20 cellular contexts compared by ENCODE assay signal in the genomic region with DNA sequence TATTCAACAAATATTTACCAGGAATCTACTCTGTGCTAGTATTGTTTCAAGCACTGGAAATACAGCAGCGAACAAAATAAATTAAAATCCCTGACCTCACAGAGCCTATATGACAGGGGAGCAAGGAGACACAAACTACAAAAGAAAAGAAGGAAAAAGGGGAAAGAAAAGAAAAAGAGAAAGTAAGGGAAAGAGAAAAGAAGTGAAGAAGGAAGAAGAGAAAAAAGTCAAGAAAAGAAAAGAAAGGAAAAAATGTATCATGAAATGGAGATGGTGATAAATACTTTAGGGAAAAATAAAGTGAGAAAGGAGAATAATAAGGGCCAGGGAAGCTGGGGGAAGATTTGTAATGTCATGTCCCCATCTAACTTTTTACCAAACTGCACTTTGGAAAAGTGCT. TPM values are rescaled to one million over a fixed set of nuclear protein-coding genes. Genes with fewer than 3 reads are reported as not detected.
DNase-seq lines count a peak whose midpoint lies in the region; ATAC-seq and TF ChIP-seq lines count a peak whose summit lies in the region.
"Had no signal": no experiment of that assay in that cellular context is flagged by ENCODE, and none has a peak within 500 bp of the region (broad histone marks: within the 10 kb centered on the region; RNA-seq: fewer than 3 reads in every experiment).

No MANE protein-coding gene starts in this region.

- no peak overlapping the region for H3K9ac ChIP-seq in SK-N-SH

- peaks cover 11% of the 10 kb centered on the region for H3K4me1 Mint-ChIP-seq in brain
- H3K4me1 Mint-ChIP-seq: GM23338, H9 had no signal

- peak overlapping the region; percentile 60; the same call in 1 of the 2 replicates for H3K4me2 ChIP-seq in SK-N-SH
- no peak overlapping the region for H3K4me2 ChIP-seq in osteoblast (ENCODE audit: insufficient read depth, low read length)
- H3K4me2 ChIP-seq: GM23338 had no signal

- no peaks in the 10 kb centered on the region for H3K9me3 ChIP-seq in SK-N-SH
- H3K9me3 ChIP-seq in osteoblast (ENCODE audit: low read depth, low read length), result no peaks in the 10 kb centered on the region

- H3K9me2 ChIP-seq in SK-N-SH, result no peaks in the 10 kb centered on the region

- H3K27me3 ChIP-seq in SK-N-SH (ENCODE audit: insufficient read depth), result no peaks in the 10 kb centered on the region
- H3K27me3 ChIP-seq in osteoblast (ENCODE audit: insufficient read depth, low read length), result no peaks in the 10 kb centered on the region
- H3K27me3 ChIP-seq: MG63 had no signal

- DNase-seq in SK-N-SH, result no peak
- DNase-seq in osteoblast (ENCODE audit: insufficient read length, low spot score, missing footprints), result no peak
- no peak for DNase-seq in HCEC 1CT
- DNase-seq in DMS 273 (lab: John Stamatoyannopoulos, UW; ENCODE audit: unreplicated experiment), result no peak
- DNase-seq: ACHN; H9; KG1; MG63; NCI-H2029 treated with DMSO at 0.1 percent for 48 hours; NCI-H446 treated with DMSO at 0.1 percent for 48 hours; NCI-H526; NCI-H82; NK-92 treated with Interleukin-12 subunit alpha and Interleukin-12 subunit beta, amount 100 ng/mL, for 24 hours; PC-3 had no signal

- WGBS in SK-N-SH (ENCODE audit: low lambda C conversion rate), result 97% methylated on average over 1 of the region's 1 CpG

- TF ChIP-seq EP300 in SK-N-SH (IDR thresholded peaks at IDR 0.05; ENCODE audit: borderline replicate concordance in 1 of 2, low read depth in 1 of 2, low read length in 1 of 2), result no peak

- peak overlapping the region in 1 of 2 experiments; percentile 86; a peak in 2 of 4 replicates for H3K27ac ChIP-seq in SK-N-SH (ENCODE audit: low read depth in 2 of 2, low read length in 1 of 2)
- peak overlapping the region; percentile 70 for H3K27ac ChIP-seq in osteoblast (ENCODE audit: low read depth, low read length)
- H3K27ac ChIP-seq: 22Rv1 had no signal

- H3K9me3 Mint-ChIP-seq in brain, result peaks cover 0 to 6% (median 6%) of the 10 kb centered on the region in 5 experiments
- H3K9me3 Mint-ChIP-seq: GM23338 had no signal

- H3K27me3 Mint-ChIP-seq in brain, result no peaks in the 10 kb centered on the region

- no peak overlapping the region for H2AFZ ChIP-seq in SK-N-SH (ENCODE audit: low read depth)
- H2AFZ ChIP-seq in osteoblast (ENCODE audit: low read length), result no peak overlapping the region
- H2AFZ ChIP-seq: GM23338 had no signal

- POLR2A ChIA-PET in SK-N-SH (lab: Yijun Ruan, JAX), result no interaction called here

- H4K20me1 ChIP-seq in SK-N-SH (ENCODE audit: insufficient read depth) (no peaks in the 10 kb centered on the region), osteoblast (ENCODE audit: insufficient read depth, low read length) (no peaks in the 10 kb centered on the region)

- CTCF ChIA-PET in SK-N-SH (lab: Yijun Ruan, JAX), result no interaction called here

- peaks cover 60% of the 10 kb centered on the region for H3K36me3 Mint-ChIP-seq in brain

- peak overlapping the region in 3 of 5 experiments; percentile 13 to 87 (median 22) for H3K27ac Mint-ChIP-seq in brain
- H3K27ac Mint-ChIP-seq: GM23338 had no signal

- H3F3A ChIP-seq in SK-N-SH (replicated peaks; ENCODE audit: insufficient read depth), result peaks cover 29% of the 10 kb centered on the region

- no peak for TF ChIP-seq RAD21 in SK-N-SH (IDR thresholded peaks at IDR 0.05; ENCODE audit: low read length)

- TF ChIP-seq CTCF in SK-N-SH (IDR thresholded peaks at IDR 0.05) (no peak), brain (conservative IDR thresholded peaks at IDR 0.05) (no peak), osteoblast (IDR thresholded peaks at IDR 0.05; ENCODE audit: extremely low read depth, low read depth, low read length) (no peak)

- ATAC-seq in SK-N-SH treated with all-trans-retinoic acid at 6 μM for 48 hours (no peak), HG03571 (IDR thresholded peaks at IDR 0.05; ENCODE audit: unreplicated experiment) (no peak)
- ATAC-seq: GM23338, PC-3 had no signal

- H3K4me1 ChIP-seq in SK-N-SH (ENCODE audit: control insufficient read depth in 1 of 2, insufficient read depth in 2 of 2, low read depth in 1 of 2, low read length in 1 of 2) (peaks cover 0 to 11% of the 10 kb centered on the region in 2 experiments; a peak in 3 of 4 replicates), osteoblast (ENCODE audit: insufficient read depth, low read length) (peaks cover 17% of the 10 kb centered on the region)

- peaks cover 37% of the 10 kb centered on the region for H3K79me2 ChIP-seq in SK-N-SH (ENCODE audit: insufficient read depth)
- H3K79me2 ChIP-seq in osteoblast (ENCODE audit: insufficient read depth, low read length), result peaks cover 5% of the 10 kb centered on the region

- H3K4me3 Mint-ChIP-seq in brain, result peak overlapping the region in 1 of 5 experiments; percentile 29
- H3K4me3 Mint-ChIP-seq: GM23338, H9 had no signal

- H3K4me3 ChIP-seq in SK-N-SH (ENCODE audit: low read depth in 2 of 2, low read length in 1 of 2) (no peak overlapping the region), osteoblast (ENCODE audit: insufficient read depth, low read length) (no peak overlapping the region)
- H3K4me3 ChIP-seq: GM23338, MG63 had no signal

- H3K36me3 ChIP-seq in SK-N-SH (replicated peaks in 1 of 2; ENCODE audit: control insufficient read depth in 1 of 2, insufficient read depth in 2 of 2, low read length in 1 of 2) (peaks cover 48 to 58% of the 10 kb centered on the region in 2 experiments), osteoblast (ENCODE audit: insufficient read depth, low read length) (peaks cover 14% of the 10 kb centered on the region)

TF ChIP-seq in SK-N-SH, 30 proteins besides CTCF, POLR2A, EP300 and RAD21 (continues in another document):
- TF ChIP-seq, protein P1, sequence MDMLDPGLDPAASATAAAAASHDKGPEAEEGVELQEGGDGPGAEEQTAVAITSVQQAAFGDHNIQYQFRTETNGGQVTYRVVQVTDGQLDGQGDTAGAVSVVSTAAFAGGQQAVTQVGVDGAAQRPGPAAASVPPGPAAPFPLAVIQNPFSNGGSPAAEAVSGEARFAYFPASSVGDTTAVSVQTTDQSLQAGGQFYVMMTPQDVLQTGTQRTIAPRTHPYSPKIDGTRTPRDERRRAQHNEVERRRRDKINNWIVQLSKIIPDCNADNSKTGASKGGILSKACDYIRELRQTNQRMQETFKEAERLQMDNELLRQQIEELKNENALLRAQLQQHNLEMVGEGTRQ (IDR thresholded peaks at IDR 0.05; ENCODE audit: borderline replicate concordance, low read depth, low read length), result no peak
- TF ChIP-seq CHD2 (IDR thresholded peaks at IDR 0.05; ENCODE audit: low read length, partially characterized antibody), result no peak

TF ChIP-seq in SK-N-SH treated with all-trans-retinoic acid at 6 μM for 48 hours, 23 proteins besides CTCF, POLR2A, EP300 and RAD21 (continues in another document):
- TF ChIP-seq ZNF70 (CRISPR knock-in tag; IDR thresholded peaks at IDR 0.05) (no peak), CREB5 (CRISPR knock-in tag; IDR thresholded peaks at IDR 0.05; ENCODE audit: low read depth) (no peak), ISL1 (CRISPR knock-in tag; IDR thresholded peaks at IDR 0.05) (no peak), ZC3H10 (CRISPR knock-in tag; IDR thresholded peaks at IDR 0.05) (no peak), ARNTL (CRISPR knock-in tag; IDR thresholded peaks at IDR 0.05; ENCODE audit: borderline replicate concordance, low read depth) (no peak), ZFP30 (CRISPR knock-in tag; IDR thresholded peaks at IDR 0.05) (no peak), BACH2 (CRISPR knock-in tag; IDR thresholded peaks at IDR 0.05; ENCODE audit: borderline replicate concordance) (no peak), RARB (CRISPR knock-in tag; IDR thresholded peaks at IDR 0.05) (no peak), ZFP3 (CRISPR knock-in tag; IDR thresholded peaks at IDR 0.05) (no peak), GLIS3 (CRISPR knock-in tag; IDR thresholded peaks at IDR 0.05) (no peak), ZNF565 (CRISPR knock-in tag; conservative IDR thresholded peaks at IDR 0.05; ENCODE audit: low read depth) (no peak), TOX (CRISPR knock-in tag; IDR thresholded peaks at IDR 0.05; ENCODE audit: borderline replicate concordance) (no peak), PPARA (CRISPR knock-in tag; IDR thresholded peaks at IDR 0.05; ENCODE audit: borderline replicate concordance) (no peak), ESRRG (CRISPR knock-in tag; IDR thresholded peaks at IDR 0.05) (no peak)

RNA-seq across cellular contexts. Expression of gene C10orf88, which starts 14.9 kb away (rescaled TPM):
- polyA plus RNA-seq in SK-N-SH (2012; rRNA removed), result 2.7 and 3.6 TPM in 2 replicates
- 4.7 and 5.6 TPM in 2 replicates for polyA plus RNA-seq in SK-N-SH (2012; cell fraction: cytosol; rRNA removed)
- polyA plus RNA-seq in SK-N-SH (2012; cell fraction: nucleus; rRNA removed), result 3.5 and 7.4 TPM in 2 replicates
- polyA plus RNA-seq in brain (ENCODE audit: insufficient read depth, low read depth, low replicate concordance), result 6.1 TPM
- 6.5 and 7.4 TPM in 2 replicates for total RNA-seq in osteoblast

RNA-seq across cellular contexts. Expression of gene FAM24A, which starts 28.7 kb away (rescaled TPM):
- polyA plus RNA-seq in SK-N-SH (2012; rRNA removed), result not detected in 2 replicates
- not detected in 2 replicates for polyA plus RNA-seq in SK-N-SH (2012; cell fraction: cytosol; rRNA removed)
- not detected in 2 replicates for polyA plus RNA-seq in SK-N-SH (2012; cell fraction: nucleus; rRNA removed)
- polyA plus RNA-seq in brain (ENCODE audit: insufficient read depth, low read depth, low replicate concordance), result not detected
- not detected in 2 replicates for total RNA-seq in osteoblast
- total RNA-seq: GM23338, H9, PC-3 had no signal
- polyA plus RNA-seq: BJ, GM23338 had no signal

RNA-seq across cellular contexts. Expression of gene PSTK, which starts 41.1 kb away (rescaled TPM):
- polyA plus RNA-seq in SK-N-SH (2012; rRNA removed) (8.4 and 9.5 TPM in 2 replicates), brain (ENCODE audit: insufficient read depth, low read depth, low replicate concordance) (6.2 TPM)
- 8.5 and 9.9 TPM in 2 replicates for polyA plus RNA-seq in SK-N-SH (2012; cell fraction: cytosol; rRNA removed)
- 5.7 and 9.7 TPM in 2 replicates for polyA plus RNA-seq in SK-N-SH (2012; cell fraction: nucleus; rRNA removed)
- total RNA-seq in osteoblast, result 3.6 and 4.4 TPM in 2 replicates

RNA-seq across cellular contexts. Expression of gene FAM24B, which starts 59.8 kb away (rescaled TPM):
- polyA plus RNA-seq in SK-N-SH (2012; rRNA removed) (8.8 and 9.2 TPM in 2 replicates), brain (ENCODE audit: insufficient read depth, low read depth, low replicate concordance) (10.0 TPM)
- polyA plus RNA-seq in SK-N-SH (2012; cell fraction: cytosol; rRNA removed), result 9.0 and 11.1 TPM in 2 replicates
- polyA plus RNA-seq in SK-N-SH (2012; cell fraction: nucleus; rRNA removed), result 17.8 and 18.0 TPM in 2 replicates
- 1.8 and 4.4 TPM in 2 replicates for total RNA-seq in osteoblast
- total RNA-seq: H9 had no signal
